In genomic region chr2:75025216-75025615, GRCh38 we compare ENCODE assay signal across 21 cellular contexts.
DNase-seq lines count a peak whose midpoint lies in the region; ATAC-seq and TF ChIP-seq lines count a peak whose summit lies in the region.
"Had no signal": no experiment of that assay in that cellular context is flagged by ENCODE, and none has a peak within 500 bp of the region (broad histone marks: within the 10 kb centered on the region; RNA-seq: fewer than 3 reads in every experiment).

No MANE protein-coding gene starts in this region.

- H3K4me3 ChIP-seq in neural progenitor cell (no peak overlapping the region), mesenchymal stem cell (ENCODE audit: insufficient read depth in 1 of 2, low read depth in 1 of 2, low read length in 2 of 2) (no peak overlapping the region)
- H3K4me3 ChIP-seq: BLaER1 had no signal

- H3K79me1 ChIP-seq in mesenchymal stem cell (replicated peaks; ENCODE audit: low read length, poor library complexity, severe bottlenecking), result no peaks in the 10 kb centered on the region

- no peak overlapping the region for H3K4me3 Mint-ChIP-seq in brain
- H3K4me3 Mint-ChIP-seq in neural progenitor cell, result no peak overlapping the region
- H3K4me3 Mint-ChIP-seq in stimulated activated memory B cell treated with anti-CD40 and anti-IgM and Interleukin-4, amounts not matched to agents 10 μg/mL and 1 μg/mL and 100 μg/mL, for 72 hours, result no peak overlapping the region
- H3K4me3 Mint-ChIP-seq: CD14-positive monocyte; CD4-positive, alpha-beta memory T cell; CD4-positive, CD25-positive, alpha-beta regulatory T cell; CD8-positive, alpha-beta memory T cell had no signal

- H3K9ac ChIP-seq in neural progenitor cell (no peak overlapping the region), mesenchymal stem cell (ENCODE audit: low read length) (no peak overlapping the region)
- H3K9ac ChIP-seq: BLaER1 had no signal

- no peak overlapping the region for H2BK5ac ChIP-seq in mesenchymal stem cell (ENCODE audit: low read depth, low read length, poor library complexity, severe bottlenecking)

- H3K27me3 Mint-ChIP-seq in brain (no peaks in the 10 kb centered on the region), neural progenitor cell (ENCODE audit: insufficient read depth, low read depth) (no peaks in the 10 kb centered on the region)
- no peaks in the 10 kb centered on the region for H3K27me3 Mint-ChIP-seq in stimulated activated memory B cell treated with anti-CD40 and anti-IgM and Interleukin-4, amounts not matched to agents 10 μg/mL and 1 μg/mL and 100 μg/mL, for 72 hours
- H3K27me3 Mint-ChIP-seq: CD4-positive, alpha-beta memory T cell; CD4-positive, CD25-positive, alpha-beta regulatory T cell had no signal

- no peaks in the 10 kb centered on the region for H3K4me1 ChIP-seq in neural progenitor cell
- no peaks in the 10 kb centered on the region for H3K4me1 ChIP-seq in mesenchymal stem cell (ENCODE audit: control insufficient read depth, insufficient read depth, low read depth, low read length)
- H3K4me1 ChIP-seq: BE2C, BLaER1 had no signal

- TF ChIP-seq CTCF in brain (conservative IDR thresholded peaks at IDR 0.05) (no peak), neural progenitor cell (IDR thresholded peaks at IDR 0.05) (no peak)

- no peak overlapping the region for H3K4ac ChIP-seq in mesenchymal stem cell (ENCODE audit: low read depth in 1 of 2, low read length in 2 of 2)

- no peaks in the 10 kb centered on the region for H3K9me3 ChIP-seq in neural progenitor cell (ENCODE audit: low read depth)
- no peaks in the 10 kb centered on the region for H3K9me3 ChIP-seq in mesenchymal stem cell (ENCODE audit: control insufficient read depth, low read length)
- H3K9me3 ChIP-seq: BE2C, BLaER1 had no signal

- no peak overlapping the region for H2BK120ac ChIP-seq in mesenchymal stem cell (ENCODE audit: low read depth, low read length)

- DNase-seq in neural progenitor cell (ENCODE audit: low spot score), result no peak
- no peak for DNase-seq in mesenchymal stem cell
- DNase-seq in DMS79 (lab: John Stamatoyannopoulos, UW), result no peak
- DNase-seq: 8988T; ACHN; BE2C; C1 segment of cervical spinal cord; CD4-positive, alpha-beta memory T cell; CD4-positive, CD25-positive, alpha-beta regulatory T cell; CD8-positive, alpha-beta memory T cell; COR-L47; DMS 273 treated with DMSO at 0.1 percent for 48 hours; DMS153; DMS53; DMS79 treated with DMSO at 0.1 percent for 48 hours; GF-D8 had no signal

- no peaks in the 10 kb centered on the region for H3K27me3 ChIP-seq in neural progenitor cell
- H3K27me3 ChIP-seq in mesenchymal stem cell (ENCODE audit: control insufficient read depth in 1 of 2, insufficient read depth in 1 of 2, low read length in 2 of 2), result no peaks in the 10 kb centered on the region
- H3K27me3 ChIP-seq: BE2C, BLaER1 had no signal

- no peaks in the 10 kb centered on the region for H4K20me1 ChIP-seq in neural progenitor cell (ENCODE audit: low read depth)
- H4K20me1 ChIP-seq: BLaER1 had no signal

- H3K27ac ChIP-seq in neural progenitor cell (no peak overlapping the region), mesenchymal stem cell (ENCODE audit: low read length, poor library complexity, severe bottlenecking) (no peak overlapping the region)
- H3K27ac ChIP-seq: BLaER1 had no signal

- H3K36me3 ChIP-seq in neural progenitor cell, result no peaks in the 10 kb centered on the region
- no peaks in the 10 kb centered on the region for H3K36me3 ChIP-seq in mesenchymal stem cell (ENCODE audit: control insufficient read depth in 1 of 2, insufficient read depth in 2 of 2, low read depth in 1 of 2, low read length in 2 of 2)
- H3K36me3 ChIP-seq: BE2C, BLaER1 had no signal

- no peak overlapping the region for H2BK15ac ChIP-seq in mesenchymal stem cell (ENCODE audit: low read depth, poor library complexity, severe bottlenecking)

- H3K4me2 ChIP-seq in neural progenitor cell (no peak overlapping the region), mesenchymal stem cell (ENCODE audit: low read length, poor library complexity, severe bottlenecking) (no peak overlapping the region)
- H3K4me2 ChIP-seq: BLaER1 had no signal

- peak; percentile 9 for ATAC-seq in stimulated activated memory B cell treated with anti-CD40 and anti-IgM and Interleukin-4, amounts not matched to agents 10 μg/mL and 1 μg/mL and 100 μg/mL, for 72 hours
- no peak for ATAC-seq in GM18861 (IDR thresholded peaks at IDR 0.05; ENCODE audit: unreplicated experiment)

- H3K4me1 Mint-ChIP-seq in brain, result peaks cover 37% of the 10 kb centered on the region
- H3K4me1 Mint-ChIP-seq in neural progenitor cell, result no peaks in the 10 kb centered on the region
- H3K4me1 Mint-ChIP-seq in stimulated activated memory B cell treated with anti-CD40 and anti-IgM and Interleukin-4, amounts not matched to agents 10 μg/mL and 1 μg/mL and 100 μg/mL, for 72 hours, result no peaks in the 10 kb centered on the region
- H3K4me1 Mint-ChIP-seq: CD4-positive, alpha-beta memory T cell; CD8-positive, alpha-beta memory T cell had no signal

- H3K9me3 Mint-ChIP-seq in brain, result no peaks in the 10 kb centered on the region
- H3K9me3 Mint-ChIP-seq in neural progenitor cell, result no peaks in the 10 kb centered on the region
- no peaks in the 10 kb centered on the region for H3K9me3 Mint-ChIP-seq in stimulated activated memory B cell treated with anti-CD40 and anti-IgM and Interleukin-4, amounts not matched to agents 10 μg/mL and 1 μg/mL and 100 μg/mL, for 72 hours
- H3K9me3 Mint-ChIP-seq: CD14-positive monocyte; CD4-positive, alpha-beta memory T cell; CD8-positive, alpha-beta memory T cell had no signal

- no peak overlapping the region for H3K18ac ChIP-seq in mesenchymal stem cell (ENCODE audit: low read depth in 1 of 2, low read length in 2 of 2)

- no peak overlapping the region for H2BK12ac ChIP-seq in mesenchymal stem cell (ENCODE audit: low read length in 2 of 2)

- H4K91ac ChIP-seq in mesenchymal stem cell (ENCODE audit: low read length), result no peak overlapping the region

- no peaks in the 10 kb centered on the region for H3K79me2 ChIP-seq in neural progenitor cell (ENCODE audit: low read depth)

- H3K27ac Mint-ChIP-seq in brain (peak overlapping the region in 3 of 5 experiments; percentile 7 to 80 (median 20)), neural progenitor cell (peak overlapping the region; percentile 51)
- H3K27ac Mint-ChIP-seq in stimulated activated memory B cell treated with anti-CD40 and anti-IgM and Interleukin-4, amounts not matched to agents 10 μg/mL and 1 μg/mL and 100 μg/mL, for 72 hours, result no peak overlapping the region
- H3K27ac Mint-ChIP-seq: CD14-positive monocyte; CD4-positive, alpha-beta memory T cell; CD4-positive, CD25-positive, alpha-beta regulatory T cell had no signal

- no peak overlapping the region for H3K23ac ChIP-seq in mesenchymal stem cell (ENCODE audit: low read length in 2 of 2)

- no peak overlapping the region for H2AFZ ChIP-seq in neural progenitor cell (replicated peaks)
- no peak overlapping the region for H2AFZ ChIP-seq in mesenchymal stem cell (ENCODE audit: low read depth, low read length)

- H3K14ac ChIP-seq in mesenchymal stem cell (ENCODE audit: low read length in 2 of 2), result no peak overlapping the region

- H3K36me3 Mint-ChIP-seq in brain (no peaks in the 10 kb centered on the region), neural progenitor cell (no peaks in the 10 kb centered on the region)
- H3K36me3 Mint-ChIP-seq in stimulated activated memory B cell treated with anti-CD40 and anti-IgM and Interleukin-4, amounts not matched to agents 10 μg/mL and 1 μg/mL and 100 μg/mL, for 72 hours, result peaks cover 5% of the 10 kb centered on the region
- H3K36me3 Mint-ChIP-seq: CD14-positive monocyte; CD4-positive, CD25-positive, alpha-beta regulatory T cell had no signal

- no peak overlapping the region for H4K8ac ChIP-seq in mesenchymal stem cell (ENCODE audit: low read length)

- no peaks in the 10 kb centered on the region for H3F3A ChIP-seq in neural progenitor cell (ENCODE audit: low read depth)

- no peak overlapping the region for H2AK5ac ChIP-seq in mesenchymal stem cell (ENCODE audit: low read length, severe bottlenecking)
